Comparison of ENCODE assay signal across 2 cellular contexts in genomic region chr1:16145988-16146887, GRCh38.
TF ChIP-seq lines count a peak whose summit lies in the region.

No MANE protein-coding gene starts in this region.

TF ChIP-seq in HEK293, 187 proteins besides CTCF, POLR2A, EP300 and RAD21 (continued from another document and continues in another):
- TF ChIP-seq PRDM4 (tag by site-specific recombination; IDR thresholded peaks at IDR 0.05) (peak; percentile 69; the same call in 1 of the 2 replicates), ZNF184 (tag by site-specific recombination; IDR thresholded peaks at IDR 0.05) (0 out of 2 replicates have a peak, but pooled peaks have one; percentile 19), ZIC2 (tag by site-specific recombination; IDR thresholded peaks at IDR 0.05) (peak; percentile 99), ZBTB21 (tag by site-specific recombination; IDR thresholded peaks at IDR 0.05) (peak; percentile 50), ZNF664 (tag by site-specific recombination; IDR thresholded peaks at IDR 0.05) (no peak), ZNF501 (tag by site-specific recombination; IDR thresholded peaks at IDR 0.05) (0 out of 2 replicates have a peak, but pooled peaks have one; percentile 55), PATZ1 (tag by site-specific recombination; IDR thresholded peaks at IDR 0.05) (peak; percentile 95), ZNF19 (tag by site-specific recombination; IDR thresholded peaks at IDR 0.05; ENCODE audit: low read depth) (no peak), ATF2 (tag by site-specific recombination; IDR thresholded peaks at IDR 0.05; ENCODE audit: low read depth) (0 out of 2 replicates have a peak, but pooled peaks have one; percentile 33), ZNF513 (tag by site-specific recombination; IDR thresholded peaks at IDR 0.05) (no peak), YY2 (tag by site-specific recombination; IDR thresholded peaks at IDR 0.05) (no peak), ZNF423 (tag by site-specific recombination; IDR thresholded peaks at IDR 0.05) (peak; percentile 81), ZNF211 (tag by site-specific recombination; IDR thresholded peaks at IDR 0.05; ENCODE audit: low read depth) (no peak), ZFP37 (tag by site-specific recombination; IDR thresholded peaks at IDR 0.05) (0 out of 2 replicates have a peak, but pooled peaks have one; percentile 34), ZNF837 (tag by site-specific recombination; IDR thresholded peaks at IDR 0.05) (no peak), ZNF404 (tag by site-specific recombination; IDR thresholded peaks at IDR 0.05) (no peak), WT1 (tag by site-specific recombination; IDR thresholded peaks at IDR 0.05) (peak; percentile 56; the same call in 1 of the 2 replicates), SP7 (tag by site-specific recombination; IDR thresholded peaks at IDR 0.05) (peak; percentile 83), ZBTB10 (tag by site-specific recombination; IDR thresholded peaks at IDR 0.05) (no peak)

TF ChIP-seq in WTC11, 78 proteins besides CTCF, POLR2A, EP300 and RAD21 (continued from another document):
- no peak for TF ChIP-seq ZNF425 (CRISPR knock-in tag; conservative IDR thresholded peaks at IDR 0.05)
- TF ChIP-seq FOXJ3 (CRISPR knock-in tag; IDR thresholded peaks at IDR 0.05; ENCODE audit: borderline replicate concordance): no peak
- no peak for TF ChIP-seq ZNF416 (CRISPR knock-in tag; IDR thresholded peaks at IDR 0.05)
- no peak for TF ChIP-seq FOXP1 (CRISPR knock-in tag; IDR thresholded peaks at IDR 0.05; ENCODE audit: borderline replicate concordance)
- TF ChIP-seq ATF1 (CRISPR knock-in tag; IDR thresholded peaks at IDR 0.05): no peak
- no peak for TF ChIP-seq CREM (CRISPR knock-in tag; IDR thresholded peaks at IDR 0.05)
- no peak for TF ChIP-seq NR1H2 (CRISPR knock-in tag; IDR thresholded peaks at IDR 0.05)
- no peak for TF ChIP-seq ETV6 (CRISPR knock-in tag; IDR thresholded peaks at IDR 0.05)
- no peak for TF ChIP-seq ATF3 (CRISPR knock-in tag; conservative IDR thresholded peaks at IDR 0.05)
- TF ChIP-seq CBFB (CRISPR knock-in tag; IDR thresholded peaks at IDR 0.05; ENCODE audit: low read depth): no peak
- no peak for TF ChIP-seq NR2C2 (CRISPR knock-in tag; IDR thresholded peaks at IDR 0.05)
- TF ChIP-seq NFYB (CRISPR knock-in tag; conservative IDR thresholded peaks at IDR 0.05; ENCODE audit: low read depth): no peak
- TF ChIP-seq IRF2 (CRISPR knock-in tag; IDR thresholded peaks at IDR 0.05; ENCODE audit: borderline replicate concordance, low read depth): no peak
- TF ChIP-seq ZMAT4 (CRISPR knock-in tag; IDR thresholded peaks at IDR 0.05): no peak
- no peak for TF ChIP-seq EMX1 (CRISPR knock-in tag; IDR thresholded peaks at IDR 0.05)
- no peak for TF ChIP-seq MAX (CRISPR knock-in tag; IDR thresholded peaks at IDR 0.05)
- no peak for TF ChIP-seq ZNF396 (CRISPR knock-in tag; IDR thresholded peaks at IDR 0.05; ENCODE audit: borderline replicate concordance)
- TF ChIP-seq E2F1 (CRISPR knock-in tag; IDR thresholded peaks at IDR 0.05): no peak
- no peak for TF ChIP-seq TCF7 (CRISPR knock-in tag; IDR thresholded peaks at IDR 0.05; ENCODE audit: low read depth)
- no peak for TF ChIP-seq USF1 (CRISPR knock-in tag; IDR thresholded peaks at IDR 0.05)
- no peak for TF ChIP-seq E2F4 (CRISPR knock-in tag; IDR thresholded peaks at IDR 0.05; ENCODE audit: borderline replicate concordance, low read depth)
- peak; percentile 68 for TF ChIP-seq ZNF121 (CRISPR knock-in tag; IDR thresholded peaks at IDR 0.05)
- no peak for TF ChIP-seq MLX (CRISPR knock-in tag; IDR thresholded peaks at IDR 0.05)
- TF ChIP-seq PRRX2 (CRISPR knock-in tag; IDR thresholded peaks at IDR 0.05): no peak
- TF ChIP-seq ELF4 (CRISPR knock-in tag; IDR thresholded peaks at IDR 0.05; ENCODE audit: low read depth): no peak
TF ChIP-seq in WTC11: peak in this region for 7.
